In the genomic region with DNA sequence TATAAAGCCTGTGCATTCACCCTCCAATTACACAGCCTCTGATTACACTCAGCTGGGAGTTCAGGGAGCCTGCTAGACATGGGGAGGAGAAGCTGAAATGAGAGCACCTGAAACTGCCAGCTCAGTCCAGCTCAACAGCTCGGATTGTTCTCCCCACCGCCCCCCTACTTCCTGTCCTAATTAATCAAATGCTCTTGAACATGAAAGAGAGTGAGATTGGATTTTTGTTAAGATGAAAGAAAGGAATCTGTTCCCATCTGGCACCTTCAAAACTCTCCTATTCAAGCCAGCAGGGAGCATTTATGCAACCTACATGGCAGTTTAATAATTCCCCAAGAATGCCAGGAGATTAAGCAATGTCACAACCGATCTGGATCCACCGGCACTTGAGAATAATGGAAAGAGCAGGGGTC, we compare ENCODE assay signal across 13 cellular contexts.
DNase-seq lines count a peak whose midpoint lies in the region; ATAC-seq, FAIRE-seq and TF ChIP-seq lines count a peak whose summit lies in the region.
"Had no signal": no experiment of that assay in that cellular context is flagged by ENCODE, and none has a peak within 500 bp of the region (broad histone marks: within the 10 kb centered on the region; RNA-seq: fewer than 3 reads in every experiment).

No MANE protein-coding gene starts in this region.

- H3K4me2 ChIP-seq in GM12878 (ENCODE audit: control insufficient read depth, insufficient read depth), result no peak overlapping the region

- 0 out of 4 replicates have a peak, but pooled peaks of 1 of the 2 experiments have one; percentile 33 for TF ChIP-seq EP300 in GM12878 (IDR thresholded peaks at IDR 0.05; ENCODE audit: borderline replicate concordance in 1 of 2, control insufficient read depth in 1 of 2, low read depth in 2 of 2, low read length in 2 of 2)

- POLR2A ChIA-PET in GM12878 (lab: Charles Lee), result interaction anchor here (0.8 to 4.8 kb wide), 5 partner anchors 10 to 49 kb away, joined by 3 to 38 read pairs (median 31); no protein-coding TSS in a partner anchor
- POLR2A ChIA-PET in naive thymus-derived CD8-positive, alpha-beta T cell (lab: Charles Lee), result no interaction called here

- TF ChIP-seq POLR2A in GM12878 (IDR thresholded peaks at IDR 0.05; ENCODE audit: low read depth, low read length), result no peak

- RAD21 ChIA-PET in GM12878 (lab: Charles Lee; ENCODE audit: unreplicated experiment), result interaction anchor here (1.1 to 16.3 kb wide), 8 partner anchors 9 to 936 kb away, joined by 3 to 362 read pairs (median 14); no protein-coding TSS in a partner anchor

- ATAC-seq in GM12878 (peak; percentile 67), upper lobe of right lung (peak; percentile 28), HG03159 (IDR thresholded peaks at IDR 0.05; ENCODE audit: unreplicated experiment) (no peak)
- ATAC-seq in naive thymus-derived CD8-positive, alpha-beta T cell, result no peak
- ATAC-seq: SK-N-SH treated with all-trans-retinoic acid at 6 μM for 48 hours had no signal

- no peak for TF ChIP-seq RAD21 in GM12878 (IDR thresholded peaks at IDR 0.05; ENCODE audit: insufficient read depth, low read depth, low read length)

- H3K36me3 ChIP-seq in GM12878 (ENCODE audit: control insufficient read depth in 2 of 2, insufficient read depth in 2 of 2, low read length in 1 of 2) (no peaks in the 10 kb centered on the region), upper lobe of right lung (no peaks in the 10 kb centered on the region)

- CTCF ChIA-PET in GM12878 (lab: Yijun Ruan, JAX), result interaction anchor here (1.0 to 5.1 kb wide), 10 partner anchors 9 to 279 kb away, joined by 3 to 92 read pairs (median 5); no protein-coding TSS in a partner anchor

- WGBS in GM12878 (ENCODE audit: insufficient coverage, insufficient replicate concordance, low lambda C conversion rate, missing lambda C conversion rate), result 40% methylated on average over 4 of the region's 4 CpGs

- H3K4me3 ChIP-seq in GM12878 (no peak overlapping the region), upper lobe of right lung (no peak overlapping the region)

- no peak overlapping the region for H3K27ac Mint-ChIP-seq in naive thymus-derived CD8-positive, alpha-beta T cell
- H3K27ac Mint-ChIP-seq: activated T-cell treated with anti-CD3 and anti-CD28 coated beads, Interleukin-2, amount 50 U/mL, for 24 hours had no signal

- H3K27me3 Mint-ChIP-seq in naive thymus-derived CD8-positive, alpha-beta T cell, result peaks cover 3 to 12% (median 4%) of the 10 kb centered on the region in 5 donors

- DNase-seq in NCI-H748 (lab: John Stamatoyannopoulos, UW; ENCODE audit: unreplicated experiment) (peak; percentile 53), NCI-H748 treated with DMSO at 0.1 percent for 48 hours (lab: John Stamatoyannopoulos, UW) (no peak), NCI-H1436 treated with DMSO at 0.1 percent for 48 hours (lab: John Stamatoyannopoulos, UW) (peak; percentile 87), GM12878 (ENCODE audit: low read depth, low spot score) (no peak), upper lobe of right lung (no peak)
- no peak for DNase-seq in naive thymus-derived CD8-positive, alpha-beta T cell
- no peak for DNase-seq in activated CD4-positive, alpha-beta T cell treated with anti-CD3 and anti-CD28 coated beads, Interleukin-2, amount 50 U/mL, for 48 hours
- DNase-seq: activated T-cell treated with anti-CD3 and anti-CD28 coated beads, Interleukin-2, amount 50 U/mL, for 24 hours; DMS79 treated with DMSO at 0.1 percent for 48 hours; KBM-7 had no signal

- intact Hi-C loops in GM12878 (cut with micrococcal nuclease; ENCODE audit: unreplicated experiment), result loop anchor here (10.0 kb wide), 1 partner anchor 969 kb away; no protein-coding TSS in a partner anchor
- intact Hi-C loops in upper lobe of right lung (cut with DNase I), result no loop called here

- no peaks in the 10 kb centered on the region for H3K9me3 Mint-ChIP-seq in naive thymus-derived CD8-positive, alpha-beta T cell
- H3K9me3 Mint-ChIP-seq: activated T-cell treated with anti-CD3 and anti-CD28 coated beads, Interleukin-2, amount 50 U/mL, for 24 hours; neural crest cell had no signal

- H3K9me3 ChIP-seq in GM12878 (replicated peaks; ENCODE audit: control insufficient read depth, insufficient read depth, low read length) (no peaks in the 10 kb centered on the region), upper lobe of right lung (no peaks in the 10 kb centered on the region)

- H3K4me1 Mint-ChIP-seq in naive thymus-derived CD8-positive, alpha-beta T cell, result no peaks in the 10 kb centered on the region

- in situ Hi-C loops in GM12878 (cut with MboI), result no loop called here

- H3K79me2 ChIP-seq in GM12878 (ENCODE audit: control insufficient read depth, insufficient read depth, low read length), result no peaks in the 10 kb centered on the region

- H2AFZ ChIP-seq in GM12878 (ENCODE audit: control insufficient read depth, low read depth, low read length), result no peak overlapping the region

- H3K4me3 Mint-ChIP-seq in naive thymus-derived CD8-positive, alpha-beta T cell, result no peak overlapping the region
- H3K4me3 Mint-ChIP-seq: activated T-cell treated with anti-CD3 and anti-CD28 coated beads, Interleukin-2, amount 50 U/mL, for 24 hours; neural crest cell had no signal

- H4K20me1 ChIP-seq in GM12878 (ENCODE audit: control insufficient read depth, insufficient read depth), result no peaks in the 10 kb centered on the region

- BruUV-seq in GM12878 (replicated peaks; lab: Mats Ljungman, UMichigan), result no TSS peak

- TF ChIP-seq CTCF in GM12878 (IDR thresholded peaks at IDR 0.05 in 2 of 3, conservative IDR thresholded peaks at IDR 0.05 in 1 of 3; ENCODE audit: control insufficient read depth in 2 of 3, extremely low read depth in 1 of 3, insufficient read depth in 1 of 3, low read depth in 3 of 3, low read length in 3 of 3) (no peak), upper lobe of right lung (IDR thresholded peaks at IDR 0.05) (no peak)

- FAIRE-seq in GM12878 (lab: Jason Lieb, UNC), result no peak

- H3K27ac ChIP-seq in GM12878 (ENCODE audit: control insufficient read depth, insufficient read depth) (no peak overlapping the region), upper lobe of right lung (no peak overlapping the region)

- H3K27me3 ChIP-seq in GM12878 (replicated peaks in 1 of 2; ENCODE audit: control insufficient read depth in 2 of 2, insufficient read depth in 2 of 2, low read length in 1 of 2), result no peaks in the 10 kb centered on the region
- no peaks in the 10 kb centered on the region for H3K27me3 ChIP-seq in upper lobe of right lung

- H3K4me1 ChIP-seq in GM12878 (ENCODE audit: control insufficient read depth, insufficient read depth, low read length) (no peaks in the 10 kb centered on the region), upper lobe of right lung (no peaks in the 10 kb centered on the region)

- H3K36me3 Mint-ChIP-seq in naive thymus-derived CD8-positive, alpha-beta T cell, result no peaks in the 10 kb centered on the region

- SMC1A ChIA-PET in GM12878 (lab: Charles Lee; ENCODE audit: uncharacterized antibody, unreplicated experiment), result interaction anchor here (0.8 to 5.1 kb wide), 18 partner anchors 9 to 973 kb away, joined by 3 to 107 read pairs (median 8); no protein-coding TSS in a partner anchor

- no peak overlapping the region for H3K9ac ChIP-seq in GM12878 (ENCODE audit: control insufficient read depth, insufficient read depth, low read length)

TF ChIP-seq in GM12878, 131 proteins besides CTCF, POLR2A, EP300 and RAD21 (continues in another document):
- TF ChIP-seq HDAC6 (IDR thresholded peaks at IDR 0.05; ENCODE audit: unreplicated experiment) (no peak), GATAD2B (conservative IDR thresholded peaks at IDR 0.05; ENCODE audit: low read depth) (peak; percentile 34; the same call in 1 of the 2 replicates), SMARCA5 (IDR thresholded peaks at IDR 0.05) (0 out of 2 replicates have a peak, but pooled peaks have one; percentile 13)
- TF ChIP-seq, protein P1, sequence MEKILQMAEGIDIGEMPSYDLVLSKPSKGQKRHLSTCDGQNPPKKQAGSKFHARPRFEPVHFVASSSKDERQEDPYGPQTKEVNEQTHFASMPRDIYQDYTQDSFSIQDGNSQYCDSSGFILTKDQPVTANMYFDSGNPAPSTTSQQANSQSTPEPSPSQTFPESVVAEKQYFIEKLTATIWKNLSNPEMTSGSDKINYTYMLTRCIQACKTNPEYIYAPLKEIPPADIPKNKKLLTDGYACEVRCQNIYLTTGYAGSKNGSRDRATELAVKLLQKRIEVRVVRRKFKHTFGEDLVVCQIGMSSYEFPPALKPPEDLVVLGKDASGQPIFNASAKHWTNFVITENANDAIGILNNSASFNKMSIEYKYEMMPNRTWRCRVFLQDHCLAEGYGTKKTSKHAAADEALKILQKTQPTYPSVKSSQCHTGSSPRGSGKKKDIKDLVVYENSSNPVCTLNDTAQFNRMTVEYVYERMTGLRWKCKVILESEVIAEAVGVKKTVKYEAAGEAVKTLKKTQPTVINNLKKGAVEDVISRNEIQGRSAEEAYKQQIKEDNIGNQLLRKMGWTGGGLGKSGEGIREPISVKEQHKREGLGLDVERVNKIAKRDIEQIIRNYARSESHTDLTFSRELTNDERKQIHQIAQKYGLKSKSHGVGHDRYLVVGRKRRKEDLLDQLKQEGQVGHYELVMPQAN (conservative IDR thresholded peaks at IDR 0.05), result 0 out of 2 replicates have a peak, but pooled peaks have one; percentile 17

Comparison
In these comparisons a context has a peak if more than half of its experiments do, and no peak if none do; other contexts are left out.
1. DNase-seq: peak in NCI-H748 (single experiment) and NCI-H1436 treated with DMSO at 0.1 percent for 48 hours (single experiment); none in NCI-H748 treated with DMSO at 0.1 percent for 48 hours (single experiment), GM12878 (single experiment), upper lobe of right lung (single experiment), naive thymus-derived CD8-positive, alpha-beta T cell (0 of 10) and activated CD4-positive, alpha-beta T cell treated with anti-CD3 and anti-CD28 coated beads, Interleukin-2, amount 50 U/mL, for 48 hours (0 of 2).
2. ATAC-seq: peak in GM12878 (single experiment) and upper lobe of right lung (single experiment); none in naive thymus-derived CD8-positive, alpha-beta T cell (0 of 2) and HG03159 (single experiment).